Comparison of ENCODE assay signal across 25 cellular contexts in genomic region chr17:41455236-41455635, GRCh38. TPM values are rescaled to one million over a fixed set of nuclear protein-coding genes. Genes with fewer than 3 reads are reported as not detected.
"Had no signal": no experiment of that assay in that cellular context is flagged by ENCODE, and none has a peak within 500 bp of the region (broad histone marks: within the 10 kb centered on the region; RNA-seq: fewer than 3 reads in every experiment).

No MANE protein-coding gene starts in this region.

- H3K9me3 ChIP-seq: suprapubic skin had no signal

- H3K4me2 ChIP-seq: smooth muscle cell had no signal

- ATAC-seq: activated CD8-positive, alpha-beta T cell treated with anti-CD3 and anti-CD28 coated beads for 36 hours; effector memory CD8-positive, alpha-beta T cell; left ventricle myocardium superior; natural killer cell treated with Interleukin-12 subunit alpha and Interleukin-12 subunit beta and Interleukin-15 and Interleukin-18, amount 100 ng/mL, for 72 hours had no signal

- H3K27me3 ChIP-seq: brain microvascular endothelial cell, right atrium auricular region had no signal

- H3K36me3 ChIP-seq: brain microvascular endothelial cell, right atrium auricular region, suprapubic skin had no signal

- H3K4me3 ChIP-seq: right atrium auricular region, smooth muscle cell, suprapubic skin had no signal

- H3K27ac ChIP-seq: brain microvascular endothelial cell, right atrium auricular region, suprapubic skin had no signal

- H3K4me1 ChIP-seq: right atrium auricular region had no signal

- DNase-seq: activated B cell treated with CpG ODN at 0.5 μM for 24 hours; activated CD4-positive, alpha-beta T cell treated with anti-CD3 and anti-CD28 coated beads for 48 hours; activated CD8-positive, alpha-beta T cell treated with anti-CD3 and anti-CD28 coated beads for 36 hours; activated gamma-delta T cell; activated naive CD8-positive, alpha-beta T cell treated with anti-CD3 and anti-CD28 coated beads for 36 hours; activated T-cell treated with anti-CD3 and anti-CD28 coated beads, Interleukin-2, amount 50 U/mL, for 48 hours; brain microvascular endothelial cell; effector memory CD8-positive, alpha-beta T cell; glutamatergic neuron; hypothalamus; left ventricle myocardium superior; mesendoderm; stimulated activated CD4-positive, alpha-beta T cell treated with anti-CD3 and anti-CD28 coated beads, Interleukin-4, amount 100 ng/mL, for 4 hours; stimulated activated CD8-positive, alpha-beta memory T cell treated with anti-CD3 and anti-CD28 coated beads, Interleukin-4, amount 100 ng/mL, for 48 hours; stimulated activated naive CD4-positive, alpha-beta T cell treated with Interleukin-2 at 50 U/mL for 16 hours; T-helper 2 cell; trophoblast cell had no signal

RNA-seq across cellular contexts. Expression of gene KRT32, which starts 11.9 kb away (rescaled TPM):
- total RNA-seq: activated B cell treated with CpG ODN at 0.5 μM for 24 hours; activated CD8-positive, alpha-beta T cell treated with anti-CD3 and anti-CD28 coated beads for 36 hours; activated naive CD8-positive, alpha-beta T cell treated with anti-CD3 and anti-CD28 coated beads for 36 hours; cerebellum; epithelial cell of proximal tubule; kidney epithelial cell; left ventricle myocardium superior; natural killer cell treated with Interleukin-12 subunit alpha and Interleukin-12 subunit beta and Interleukin-15 and Interleukin-18, amount 100 ng/mL, for 72 hours; right atrium auricular region; smooth muscle cell had no signal

RNA-seq across cellular contexts. Expression of gene KRT38, which starts 14.5 kb away (rescaled TPM):
- total RNA-seq: activated B cell treated with CpG ODN at 0.5 μM for 24 hours; activated CD8-positive, alpha-beta T cell treated with anti-CD3 and anti-CD28 coated beads for 36 hours; activated naive CD8-positive, alpha-beta T cell treated with anti-CD3 and anti-CD28 coated beads for 36 hours; cerebellum; epithelial cell of proximal tubule; kidney epithelial cell; left ventricle myocardium superior; natural killer cell treated with Interleukin-12 subunit alpha and Interleukin-12 subunit beta and Interleukin-15 and Interleukin-18, amount 100 ng/mL, for 72 hours; posterior vena cava; right atrium auricular region; smooth muscle cell had no signal

RNA-seq across cellular contexts. Expression of gene KRT35, which starts 25.7 kb away (rescaled TPM):
- total RNA-seq: activated B cell treated with CpG ODN at 0.5 μM for 24 hours; activated CD8-positive, alpha-beta T cell treated with anti-CD3 and anti-CD28 coated beads for 36 hours; activated naive CD8-positive, alpha-beta T cell treated with anti-CD3 and anti-CD28 coated beads for 36 hours; cerebellum; epithelial cell of proximal tubule; kidney epithelial cell; left ventricle myocardium superior; natural killer cell treated with Interleukin-12 subunit alpha and Interleukin-12 subunit beta and Interleukin-15 and Interleukin-18, amount 100 ng/mL, for 72 hours; posterior vena cava; right atrium auricular region; smooth muscle cell had no signal

RNA-seq across cellular contexts. Expression of gene KRT37, which starts 30.9 kb away (rescaled TPM):
- total RNA-seq: activated B cell treated with CpG ODN at 0.5 μM for 24 hours; activated CD8-positive, alpha-beta T cell treated with anti-CD3 and anti-CD28 coated beads for 36 hours; activated naive CD8-positive, alpha-beta T cell treated with anti-CD3 and anti-CD28 coated beads for 36 hours; cerebellum; epithelial cell of proximal tubule; kidney epithelial cell; left ventricle myocardium superior; natural killer cell treated with Interleukin-12 subunit alpha and Interleukin-12 subunit beta and Interleukin-15 and Interleukin-18, amount 100 ng/mL, for 72 hours; posterior vena cava; right atrium auricular region had no signal

RNA-seq across cellular contexts. Expression of gene KRT36, which starts 34.5 kb away (rescaled TPM):
- total RNA-seq: activated B cell treated with CpG ODN at 0.5 μM for 24 hours; activated CD8-positive, alpha-beta T cell treated with anti-CD3 and anti-CD28 coated beads for 36 hours; activated naive CD8-positive, alpha-beta T cell treated with anti-CD3 and anti-CD28 coated beads for 36 hours; cerebellum; epithelial cell of proximal tubule; kidney epithelial cell; left ventricle myocardium superior; natural killer cell treated with Interleukin-12 subunit alpha and Interleukin-12 subunit beta and Interleukin-15 and Interleukin-18, amount 100 ng/mL, for 72 hours; posterior vena cava; right atrium auricular region had no signal
